In genomic region chr5:15500326-15500958, GRCh38 we compare ENCODE assay signal across 9 cellular contexts. TPM values are rescaled to one million over a fixed set of nuclear protein-coding genes. Genes with fewer than 3 reads are reported as not detected.
DNase-seq lines count a peak whose midpoint lies in the region; ATAC-seq, FAIRE-seq and TF ChIP-seq lines count a peak whose summit lies in the region.
"Had no signal": no experiment of that assay in that cellular context is flagged by ENCODE, and none has a peak within 500 bp of the region (broad histone marks: within the 10 kb centered on the region; RNA-seq: fewer than 3 reads in every experiment).

No MANE protein-coding gene starts in this region.

- H3K27me3 ChIP-seq in HUES64 (ENCODE audit: insufficient read depth, low read length) (peaks cover 12% of the 10 kb centered on the region; the same call in 1 of the 2 replicates), endothelial cell of umbilical vein (ENCODE audit: control insufficient read depth in 2 of 2, insufficient read depth in 2 of 2, low read length in 2 of 2) (no peaks in the 10 kb centered on the region), mesenchymal stem cell (ENCODE audit: control insufficient read depth in 1 of 2, insufficient read depth in 1 of 2, low read length in 2 of 2) (peaks cover 0 to 5% of the 10 kb centered on the region in 2 experiments)

- H3K18ac ChIP-seq in mesenchymal stem cell (ENCODE audit: low read depth in 1 of 2, low read length in 2 of 2), result peak overlapping the region; percentile 45 to 96

- no peak for ATAC-seq in stimulated activated naive B cell treated with anti-CD40 and anti-IgM and Interleukin-4, amounts not matched to agents 10 μg/mL and 1 μg/mL and 100 μg/mL, for 72 hours (replicated peaks)
- no peak for ATAC-seq in activated CD4-positive, CD25-positive, alpha-beta regulatory T cell treated with anti-CD3 and anti-CD28 coated beads, Interleukin-2, amount 50 U/mL, for 24 hours
- ATAC-seq in T-cell (replicated peaks in 1 of 4), result no peak

- H3K4me1 Mint-ChIP-seq in stimulated activated naive B cell treated with anti-CD40 and anti-IgM and Interleukin-4, amounts not matched to agents 10 μg/mL and 1 μg/mL and 100 μg/mL, for 72 hours, result no peaks in the 10 kb centered on the region
- no peaks in the 10 kb centered on the region for H3K4me1 Mint-ChIP-seq in T-cell

- H3K36me3 ChIP-seq in HUES64 (ENCODE audit: insufficient read depth, low read length) (no peaks in the 10 kb centered on the region), endothelial cell of umbilical vein (ENCODE audit: control insufficient read depth in 2 of 2, extremely low read depth in 1 of 2, insufficient read depth in 2 of 2, low read length in 2 of 2) (no peaks in the 10 kb centered on the region), mesenchymal stem cell (ENCODE audit: control insufficient read depth in 1 of 2, insufficient read depth in 2 of 2, low read depth in 1 of 2, low read length in 2 of 2) (no peaks in the 10 kb centered on the region)

- H3K27ac Mint-ChIP-seq in stimulated activated naive B cell treated with anti-CD40 and anti-IgM and Interleukin-4, amounts not matched to agents 10 μg/mL and 1 μg/mL and 100 μg/mL, for 72 hours, result no peak overlapping the region
- H3K27ac Mint-ChIP-seq in T-cell, result no peak overlapping the region
- H3K27ac Mint-ChIP-seq: stimulated activated naive CD8-positive, alpha-beta T cell treated with anti-CD3 and anti-CD28 coated beads, Interleukin-15, Interleukin-2, amounts not matched to agents 100 ng/mL and 50 ng/mL, for 24 hours had no signal

- no TSS peak for BruUV-seq in endothelial cell of umbilical vein (replicated peaks; lab: Mats Ljungman, UMichigan)

- H3K4me2 ChIP-seq in endothelial cell of umbilical vein (ENCODE audit: insufficient read depth, low read length) (peak overlapping the region; percentile 99), mesenchymal stem cell (ENCODE audit: low read length, poor library complexity, severe bottlenecking) (peak overlapping the region; percentile 62)

- CTCF ChIA-PET in endothelial cell of umbilical vein (lab: Charles Lee), result interaction anchor here (0.7 to 4.5 kb wide), 12 partner anchors 13 to 498 kb away, joined by 3 to 21 read pairs (median 4); no protein-coding TSS in a partner anchor
- CTCF ChIA-PET in T-cell (lab: Charles Lee), result no interaction called here

- H3K4ac ChIP-seq in mesenchymal stem cell (ENCODE audit: low read depth in 1 of 2, low read length in 2 of 2), result peak overlapping the region in 1 of 2 experiments; percentile 67

- peak overlapping the region in 1 of 2 experiments; percentile 67 for H3K23ac ChIP-seq in mesenchymal stem cell (ENCODE audit: low read length in 2 of 2)

- no peaks in the 10 kb centered on the region for H3K9me1 ChIP-seq in endothelial cell of umbilical vein (replicated peaks; ENCODE audit: control insufficient read depth, extremely low read depth, insufficient read depth, low read length)

- H3K9ac ChIP-seq in HUES64 (ENCODE audit: low read depth, low read length) (peak overlapping the region; percentile 70), endothelial cell of umbilical vein (replicated peaks; ENCODE audit: extremely low read depth, insufficient read depth, low read length) (peak overlapping the region; percentile 91), mesenchymal stem cell (ENCODE audit: low read length) (peak overlapping the region; percentile 91)

- peak overlapping the region; percentile 33 for H2BK15ac ChIP-seq in mesenchymal stem cell (ENCODE audit: low read depth, poor library complexity, severe bottlenecking)

- H3K9me3 Mint-ChIP-seq in stimulated activated naive B cell treated with anti-CD40 and anti-IgM and Interleukin-4, amounts not matched to agents 10 μg/mL and 1 μg/mL and 100 μg/mL, for 72 hours, result peaks cover 3 to 4% of the 10 kb centered on the region in 2 donors
- peaks cover 3 to 14% (median 9%) of the 10 kb centered on the region in 3 donors for H3K9me3 Mint-ChIP-seq in T-cell
- H3K9me3 Mint-ChIP-seq: stimulated activated naive CD8-positive, alpha-beta T cell treated with anti-CD3 and anti-CD28 coated beads, Interleukin-15, Interleukin-2, amounts not matched to agents 100 ng/mL and 50 ng/mL, for 24 hours had no signal

- H3K4me3 Mint-ChIP-seq in stimulated activated naive B cell treated with anti-CD40 and anti-IgM and Interleukin-4, amounts not matched to agents 10 μg/mL and 1 μg/mL and 100 μg/mL, for 72 hours, result no peak overlapping the region
- no peak overlapping the region for H3K4me3 Mint-ChIP-seq in T-cell
- H3K4me3 Mint-ChIP-seq: stimulated activated naive CD8-positive, alpha-beta T cell treated with anti-CD3 and anti-CD28 coated beads, Interleukin-15, Interleukin-2, amounts not matched to agents 100 ng/mL and 50 ng/mL, for 24 hours had no signal

- FAIRE-seq in endothelial cell of umbilical vein (lab: Jason Lieb, UNC) (no peak), urothelium cell line (lab: Jason Lieb, UNC) (no peak)

- intact Hi-C loops in endothelial cell of umbilical vein (cut with micrococcal nuclease), result loop anchor here (1.0 to 10.0 kb wide), 9 partner anchors 72 to 493 kb away; no protein-coding TSS in a partner anchor

- no peaks in the 10 kb centered on the region for H4K20me1 ChIP-seq in endothelial cell of umbilical vein (replicated peaks; ENCODE audit: control insufficient read depth, extremely low read depth, insufficient read depth, low read length)

- TF ChIP-seq POLR2A in endothelial cell of umbilical vein (IDR thresholded peaks at IDR 0.05; ENCODE audit: low read depth, low read length), result no peak

- peak overlapping the region in 1 of 2 experiments; percentile 93 for H2BK12ac ChIP-seq in mesenchymal stem cell (ENCODE audit: low read length in 2 of 2)

- no peak overlapping the region for H2BK5ac ChIP-seq in mesenchymal stem cell (ENCODE audit: low read depth, low read length, poor library complexity, severe bottlenecking)

- peak overlapping the region; percentile 77 for H3K4me3 ChIP-seq in HUES64 (ENCODE audit: low read length)
- peak overlapping the region; percentile 83 to 98 (median 88) for H3K4me3 ChIP-seq in endothelial cell of umbilical vein (replicated peaks in 1 of 3; ENCODE audit: insufficient read depth in 1 of 3, low read depth in 1 of 3, low read length in 3 of 3)
- H3K4me3 ChIP-seq in mesenchymal stem cell (ENCODE audit: insufficient read depth in 1 of 2, low read depth in 1 of 2, low read length in 2 of 2), result peak overlapping the region; percentile 73 to 82

- no peak for TF ChIP-seq CTCF in endothelial cell of umbilical vein (IDR thresholded peaks at IDR 0.05; ENCODE audit: extremely low read depth in 1 of 2, insufficient read depth in 1 of 2, low read depth in 1 of 2, low read length in 2 of 2)

- dilution Hi-C loops in endothelial cell of umbilical vein (cut with MboI; ENCODE audit: extremely low pct_ligation_motif_present, low sequenced_read_pairs), result no loop called here

- peak overlapping the region in 1 of 2 experiments; percentile 85 for H3K14ac ChIP-seq in mesenchymal stem cell (ENCODE audit: low read length in 2 of 2)

- H4K91ac ChIP-seq in mesenchymal stem cell (ENCODE audit: low read length), result peak overlapping the region; percentile 44

- peaks cover 11% of the 10 kb centered on the region for H3K79me1 ChIP-seq in mesenchymal stem cell (replicated peaks; ENCODE audit: low read length, poor library complexity, severe bottlenecking)

- POLR2A ChIA-PET in endothelial cell of umbilical vein (lab: Charles Lee), result interaction anchor here (1.0 kb wide), 1 partner anchor 11 kb away, joined by 5 read pairs; no protein-coding TSS in a partner anchor
- POLR2A ChIA-PET in T-cell (lab: Charles Lee), result no interaction called here

- WGBS in HUES64, result under 1% methylated on average over 61 of the region's 61 CpGs
- under 1% methylated on average over 46 of the region's 61 CpGs for WGBS in mesenchymal stem cell

- H3K4me1 ChIP-seq in HUES64 (ENCODE audit: insufficient read depth, low read length) (peaks cover 25% of the 10 kb centered on the region), endothelial cell of umbilical vein (ENCODE audit: control insufficient read depth, extremely low read depth, insufficient read depth, low read length) (peaks cover 34% of the 10 kb centered on the region), mesenchymal stem cell (ENCODE audit: control insufficient read depth, insufficient read depth, low read depth, low read length) (peaks cover 5% of the 10 kb centered on the region)

- H4K8ac ChIP-seq in mesenchymal stem cell (ENCODE audit: low read length), result peak overlapping the region; percentile 47

- H3K27ac ChIP-seq in HUES64 (ENCODE audit: low read depth, low read length), result 0 out of 2 replicates have a peak overlapping the region, but pooled peaks have one; percentile 44
- H3K27ac ChIP-seq in endothelial cell of umbilical vein (ENCODE audit: insufficient read depth, low read depth, low read length), result peak overlapping the region; percentile 66
- H3K27ac ChIP-seq in mesenchymal stem cell (ENCODE audit: low read length, poor library complexity, severe bottlenecking), result peak overlapping the region; percentile 75

- peaks cover 45% of the 10 kb centered on the region for H3K79me2 ChIP-seq in endothelial cell of umbilical vein (ENCODE audit: control insufficient read depth, insufficient read depth, low read length)

- H3K27me3 Mint-ChIP-seq in stimulated activated naive B cell treated with anti-CD40 and anti-IgM and Interleukin-4, amounts not matched to agents 10 μg/mL and 1 μg/mL and 100 μg/mL, for 72 hours, result peaks cover 34 to 48% of the 10 kb centered on the region in 2 donors
- peaks cover 28 to 45% of the 10 kb centered on the region in 2 donors for H3K27me3 Mint-ChIP-seq in T-cell

- H3K9me3 ChIP-seq in HUES64 (ENCODE audit: insufficient read depth, low read depth, low read length), result no peaks in the 10 kb centered on the region
- no peaks in the 10 kb centered on the region for H3K9me3 ChIP-seq in endothelial cell of umbilical vein (replicated peaks; ENCODE audit: control insufficient read depth, insufficient read depth, low read length)
- no peaks in the 10 kb centered on the region for H3K9me3 ChIP-seq in mesenchymal stem cell (ENCODE audit: control insufficient read depth, low read length)

- DNase-seq in AG08396 (ENCODE audit: low spot score) (peak; percentile 59), endothelial cell of umbilical vein (ENCODE audit: low read depth, low spot score) (peak; percentile 56), mesenchymal stem cell (peak; percentile 66), urothelium cell line (ENCODE audit: low spot score) (peak; percentile 52), T-cell (no peak)
- no peak for DNase-seq in stimulated activated naive B cell treated with anti-CD40 and anti-IgM and Interleukin-4, amounts not matched to agents 10 μg/mL and 1 μg/mL and 100 μg/mL, for 72 hours

- H2AFZ ChIP-seq in endothelial cell of umbilical vein (ENCODE audit: low read depth, low read length) (peak overlapping the region; percentile 83), mesenchymal stem cell (ENCODE audit: low read depth, low read length) (peak overlapping the region; percentile 66)

- no peak overlapping the region for H2AK5ac ChIP-seq in mesenchymal stem cell (ENCODE audit: low read length, severe bottlenecking)

- H2BK120ac ChIP-seq in mesenchymal stem cell (ENCODE audit: low read depth, low read length), result no peak overlapping the region

- no peaks in the 10 kb centered on the region for H3K36me3 Mint-ChIP-seq in stimulated activated naive B cell treated with anti-CD40 and anti-IgM and Interleukin-4, amounts not matched to agents 10 μg/mL and 1 μg/mL and 100 μg/mL, for 72 hours
- no peaks in the 10 kb centered on the region for H3K36me3 Mint-ChIP-seq in T-cell

RNA-seq across cellular contexts. Expression of gene FBXL7, which starts 0.5 kb away (rescaled TPM):
- 10.6 TPM for polyA plus RNA-seq in HUES64 (2013, experiment 1 of 2)
- polyA plus RNA-seq in HUES64 (2013, experiment 2 of 2), result 12.6 TPM
- total RNA-seq in endothelial cell of umbilical vein (28.6 and 32.2 TPM in 2 replicates), T-cell (under 1 TPM in 2 of 5 donors, not detected in 3; 0.06 to 0.07 TPM)
- 23.5 and 24.1 TPM in 2 replicates for polyA plus RNA-seq in endothelial cell of umbilical vein
- polyA plus RNA-seq in endothelial cell of umbilical vein (2011; cell fraction: cytosol; rRNA removed), result 15.0 and 16.1 TPM in 2 replicates
- 54.8 and 59.9 TPM in 2 replicates for polyA plus RNA-seq in endothelial cell of umbilical vein (2011; cell fraction: nucleus; rRNA removed)
- polyA plus RNA-seq in endothelial cell of umbilical vein (2012), result 16.9 and 23.3 TPM in 2 replicates
- 26.9 and 29.2 TPM in 2 replicates for polyA minus RNA-seq in endothelial cell of umbilical vein
- not detected for polyA minus RNA-seq in endothelial cell of umbilical vein (2011; cell fraction: cytosol; rRNA and poly(A)+ RNA removed)
- 45.4 and 60.4 TPM in 2 replicates for polyA minus RNA-seq in endothelial cell of umbilical vein (2011; cell fraction: nucleus; rRNA and poly(A)+ RNA removed)
- 12.3 TPM for polyA plus RNA-seq in mesenchymal stem cell (2013, experiment 1 of 2)
- polyA plus RNA-seq in mesenchymal stem cell (2013, experiment 2 of 2), result 12.2 TPM

Comparison
In these comparisons a context has a peak if more than half of its experiments do, and no peak if none do; other contexts are left out.
1. DNase-seq: peak in AG08396 (single experiment), endothelial cell of umbilical vein (single experiment), mesenchymal stem cell (single experiment) and urothelium cell line (single experiment); none in stimulated activated naive B cell treated with anti-CD40 and anti-IgM and Interleukin-4, amounts not matched to agents 10 μg/mL and 1 μg/mL and 100 μg/mL, for 72 hours (single experiment) and T-cell (0 of 34).
2. RNA of gene FBXL7, which starts 0.5 kb away (total RNA-seq): 28.6 to 32.2 TPM in endothelial cell of umbilical vein; 0.06 to 0.07 TPM in T-cell; every median in the first group is over 10 times any median in the second.
3. Peak in every context shown above with its lines, with median percentiles within 50 percentile points of each other: H3K27ac ChIP-seq, H3K4me3 ChIP-seq and H3K9ac ChIP-seq.